ENCODE assay signal across 4 cellular contexts in genomic region chr20:7078804-7079203, GRCh38.
TF ChIP-seq lines count a peak whose summit lies in the region.

No MANE protein-coding gene starts in this region.

TF ChIP-seq in HepG2, 621 proteins besides CTCF, POLR2A, EP300 and RAD21:
- TF ChIP-seq USF2 (IDR thresholded peaks at IDR 0.05; ENCODE audit: low read depth, low read length) (peak; percentile 34; the same call in 1 of the 2 replicates), USF2 (CRISPR knock-in tag; IDR thresholded peaks at IDR 0.05; ENCODE audit: borderline replicate concordance) (no peak), CBX2 (IDR thresholded peaks at IDR 0.05; ENCODE audit: low read depth, low read length) (no peak), CBX2 (CRISPR knock-in tag; IDR thresholded peaks at IDR 0.05; ENCODE audit: low read depth) (no peak), RAD51 (IDR thresholded peaks at IDR 0.05; ENCODE audit: borderline replicate concordance) (peak; percentile 85), ZBED4 (CRISPR knock-in tag; IDR thresholded peaks at IDR 0.05; ENCODE audit: borderline replicate concordance) (no peak)
TF ChIP-seq in HepG2: peak in this region for 2.

TF ChIP-seq in A549, 52 proteins besides CTCF, POLR2A, EP300 and RAD21:
- TF ChIP-seq USF2 (IDR thresholded peaks at IDR 0.05) (0 out of 2 replicates have a peak, but pooled peaks have one; percentile 3), POLR2AphosphoS2 (conservative IDR thresholded peaks at IDR 0.05; ENCODE audit: low read length) (no peak)

TF ChIP-seq in GM12878, 131 proteins besides CTCF, POLR2A, EP300 and RAD21:
- TF ChIP-seq CHD2 (IDR thresholded peaks at IDR 0.05; ENCODE audit: borderline replicate concordance, low read depth, low read length): no peak
- TF ChIP-seq RAD51 (IDR thresholded peaks at IDR 0.05): peak; percentile 51; the same call in 1 of the 2 replicates
- no peak for TF ChIP-seq ZBED1 (IDR thresholded peaks at IDR 0.05; ENCODE audit: borderline replicate concordance)
- no peak for TF ChIP-seq BCLAF1 (IDR thresholded peaks at IDR 0.05)
- no peak for TF ChIP-seq SPI1 (IDR thresholded peaks at IDR 0.05; ENCODE audit: borderline replicate concordance, insufficient read depth, low read depth, low read length)
- no peak for TF ChIP-seq EGR1 (IDR thresholded peaks at IDR 0.05; ENCODE audit: borderline replicate concordance in 1 of 2, low read depth in 2 of 2, low read length in 2 of 2)
- TF ChIP-seq SIX5 (IDR thresholded peaks at IDR 0.05; ENCODE audit: low read depth, low read length, severe bottlenecking): no peak

TF ChIP-seq in K562, 482 proteins besides CTCF, POLR2A, EP300 and RAD21:
- TF ChIP-seq CXXC5 (CRISPR knock-in tag; IDR thresholded peaks at IDR 0.05): no peak
- TF ChIP-seq BACH1 (tag; IDR thresholded peaks at IDR 0.05): no peak
- TF ChIP-seq TFE3 (CRISPR knock-in tag; IDR thresholded peaks at IDR 0.05): peak; percentile 72
